1 cellular context compared by ENCODE assay signal in genomic region chr9:110886832-110887231, GRCh38.
A peak's percentile ranks its signal among the peaks of the same experiment; 100 is the strongest.
TF ChIP-seq lines count a peak whose summit lies in the region.

No MANE protein-coding gene starts in this region.

TF ChIP-seq in GM12878, 131 proteins besides CTCF, POLR2A, EP300 and RAD21:
- TF ChIP-seq PKNOX1 (IDR thresholded peaks at IDR 0.05), result no peak
- TF ChIP-seq STAT3 (IDR thresholded peaks at IDR 0.05; ENCODE audit: low read depth, low read length), result no peak
- peak; percentile 84 for TF ChIP-seq MTA2 (IDR thresholded peaks at IDR 0.05; ENCODE audit: low read depth)
- TF ChIP-seq SIX5 (IDR thresholded peaks at IDR 0.05; ENCODE audit: low read depth, low read length, severe bottlenecking), result no peak
- TF ChIP-seq RELB (IDR thresholded peaks at IDR 0.05; ENCODE audit: low read depth), result peak; percentile 90
- no peak for TF ChIP-seq ZBTB33 (IDR thresholded peaks at IDR 0.05)
- TF ChIP-seq MEF2A (IDR thresholded peaks at IDR 0.05; ENCODE audit: insufficient read depth, low read depth, low read length), result no peak
- TF ChIP-seq ZNF24 (IDR thresholded peaks at IDR 0.05), result no peak
- no peak; the same call in 1 of the 2 replicates for TF ChIP-seq RUNX3 (IDR thresholded peaks at IDR 0.05; ENCODE audit: low read length)
- 0 out of 2 replicates have a peak, but pooled peaks have one; percentile 28 for TF ChIP-seq JUNB (IDR thresholded peaks at IDR 0.05)
- peak; percentile 14 to 45; a peak in 2 of 4 replicates for TF ChIP-seq IKZF2 (IDR thresholded peaks at IDR 0.05)
- TF ChIP-seq ATF7 (IDR thresholded peaks at IDR 0.05; ENCODE audit: low read depth), result peak; percentile 15; the same call in 1 of the 2 replicates
- no peak for TF ChIP-seq SUPT20H (IDR thresholded peaks at IDR 0.05; ENCODE audit: borderline replicate concordance, control insufficient read depth, low read depth, low read length)
- no peak for TF ChIP-seq ZNF592 (IDR thresholded peaks at IDR 0.05)
- TF ChIP-seq HCFC1 (IDR thresholded peaks at IDR 0.05; ENCODE audit: low read length), result no peak
